In the genomic region with DNA sequence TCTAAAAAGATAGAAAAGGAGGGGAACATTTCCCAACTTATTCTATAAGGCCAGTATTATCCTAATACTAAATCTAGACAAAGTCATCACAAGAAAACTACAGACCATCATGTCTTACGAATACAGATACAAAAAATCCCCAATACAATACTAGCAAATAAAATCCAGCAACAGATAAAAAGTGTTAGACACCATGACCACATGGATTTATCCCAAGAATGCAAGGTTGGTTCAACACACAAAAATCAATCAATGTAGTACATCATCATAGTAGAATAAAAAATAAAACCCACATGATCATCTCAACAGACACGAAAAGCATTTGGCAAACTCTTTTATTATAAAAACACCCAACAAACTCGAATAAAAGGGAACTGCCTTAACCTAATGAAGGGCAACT, we compare ENCODE assay signal across 28 cellular contexts. TPM values are rescaled to one million over a fixed set of nuclear protein-coding genes. Genes with fewer than 3 reads are reported as not detected.
"Had no signal": no experiment of that assay in that cellular context is flagged by ENCODE, and none has a peak within 500 bp of the region (broad histone marks: within the 10 kb centered on the region; RNA-seq: fewer than 3 reads in every experiment).

No MANE protein-coding gene starts in this region.

- H3K4me1 ChIP-seq: breast epithelium, SJSA1 had no signal

- DNase-seq: activated CD4-positive, alpha-beta T cell treated with anti-CD3 and anti-CD28 coated beads for 48 hours; activated CD4-positive, alpha-beta T cell treated with anti-CD3 and anti-CD28 coated beads, Interleukin-2, amount 50 U/mL, for 4 hours; activated CD4-positive, CD25-positive, alpha-beta regulatory T cell treated with anti-CD3 and anti-CD28 coated beads, Interleukin-2, amount 50 U/mL, for 72 hours; activated CD8-positive, alpha-beta memory T cell treated with anti-CD3 and anti-CD28 coated beads, Interleukin-2, amount 50 U/mL, for 48 hours; activated CD8-positive, alpha-beta T cell treated with anti-CD3 and anti-CD28 coated beads, Interleukin-2, amount 10 ng/mL, durations not matched to agents 7 days and 5 days; activated naive CD4-positive, alpha-beta T cell treated with anti-CD3 and anti-CD28 coated beads, Interleukin-2, amount 50 U/mL, for 16 hours; activated naive CD8-positive, alpha-beta T cell treated with anti-CD3 and anti-CD28 coated beads, Interleukin-2, amount 10 ng/mL, durations not matched to agents 7 days and 5 days; activated T-cell treated with anti-CD3 and anti-CD28 coated beads, Interleukin-2, amount 50 U/mL, for 1 hour; aorta; caudate nucleus; MV-4-11; NCI-H1092 treated with DMSO at 0.1 percent for 48 hours; NCI-H1417 treated with DMSO at 0.1 percent for 48 hours; NCI-H1694 treated with DMSO at 0.1 percent for 48 hours; NCI-H2029 treated with DMSO at 0.1 percent for 48 hours; NCI-H2171; NCI-H510A treated with DMSO at 0.1 percent for 48 hours; NCI-H69; NK-92 treated with Interleukin-12 subunit alpha and Interleukin-12 subunit beta, amount 100 ng/mL, for 24 hours; PC-3; SHP77; SW 1271 had no signal

- H3K27me3 ChIP-seq: breast epithelium, SJSA1 had no signal

- FAIRE-seq: RCC 7860 had no signal

- H3K36me3 ChIP-seq: breast epithelium had no signal

- H3K4me3 ChIP-seq: breast epithelium, SJSA1 had no signal

- H3K27ac ChIP-seq: breast epithelium, SJSA1 had no signal

- ATAC-seq: activated CD8-positive, alpha-beta T cell treated with anti-CD3 and anti-CD28 coated beads, Interleukin-2, amount 10 ng/mL, durations not matched to agents 7 days and 5 days; SK-N-SH treated with all-trans-retinoic acid at 6 μM for 48 hours; WTC11 had no signal

RNA-seq across cellular contexts. Expression of gene HSBP1L1, which starts 31.5 kb away (rescaled TPM):
- total RNA-seq: LHCN-M2 had no signal
